In genomic region chr11:75934851-75935250, GRCh38 we compare ENCODE assay signal across 20 cellular contexts.
DNase-seq lines count a peak whose midpoint lies in the region; ATAC-seq, FAIRE-seq and TF ChIP-seq lines count a peak whose summit lies in the region.
"Had no signal": no experiment of that assay in that cellular context is flagged by ENCODE, and none has a peak within 500 bp of the region (broad histone marks: within the 10 kb centered on the region; RNA-seq: fewer than 3 reads in every experiment).

No MANE protein-coding gene starts in this region.

- no peaks in the 10 kb centered on the region for H3K9me3 ChIP-seq in HepG2 (ENCODE audit: low read length)
- no peaks in the 10 kb centered on the region for H3K9me3 ChIP-seq in right lobe of liver
- no peaks in the 10 kb centered on the region for H3K9me3 ChIP-seq in Karpas-422 (ENCODE audit: low read length)
- no peaks in the 10 kb centered on the region for H3K9me3 ChIP-seq in prostate gland
- H3K9me3 ChIP-seq: Caco-2, HAP-1 had no signal

- POLR2A ChIA-PET in HepG2 (lab: Yijun Ruan, JAX), result no interaction called here

- TF ChIP-seq POLR2A in HepG2 (IDR thresholded peaks at IDR 0.05; ENCODE audit: insufficient read depth in 1 of 2, low read depth in 2 of 2, low read length in 2 of 2) (no peak), right lobe of liver (IDR thresholded peaks at IDR 0.05) (no peak), prostate gland (IDR thresholded peaks at IDR 0.05) (no peak)

- H3K4me2 ChIP-seq in HepG2 (ENCODE audit: low read depth, low read length) (no peak overlapping the region), Karpas-422 (ENCODE audit: low read depth, low read length, poor library complexity, severe bottlenecking) (no peak overlapping the region)
- H3K4me2 ChIP-seq: BLaER1, GM23338 had no signal

- H3K36me3 Mint-ChIP-seq in stimulated activated naive B cell treated with anti-CD40 and anti-IgM and Interleukin-4, amounts not matched to agents 10 μg/mL and 1 μg/mL and 100 μg/mL, for 72 hours, result peaks cover 40 to 44% of the 10 kb centered on the region in 2 donors

- intact Hi-C loops in HepG2 (cut with micrococcal nuclease; ENCODE audit: unreplicated experiment) (no loop called here), right lobe of liver (cut with DNase I) (no loop called here), prostate gland (cut with DNase I) (no loop called here)

- in situ Hi-C loops in HepG2 (cut with HindIII; ENCODE audit: extremely low pct_ligation_motif_present, low pct_unique_long_range_greater_than_20kb), result no loop called here

- H3K9me2 ChIP-seq in Karpas-422 (replicated peaks; ENCODE audit: insufficient read depth, low read length), result no peaks in the 10 kb centered on the region

- H3K36me3 ChIP-seq in HepG2 (replicated peaks in 1 of 2; ENCODE audit: control insufficient read depth in 1 of 2, insufficient read depth in 2 of 2, low read length in 2 of 2) (no peaks in the 10 kb centered on the region), right lobe of liver (no peaks in the 10 kb centered on the region), Karpas-422 (ENCODE audit: insufficient read depth, low read length) (no peaks in the 10 kb centered on the region), prostate gland (no peaks in the 10 kb centered on the region)
- H3K36me3 ChIP-seq: HAP-1 had no signal

- no peak for TF ChIP-seq EP300 in HepG2 (IDR thresholded peaks at IDR 0.05; ENCODE audit: low read depth in 2 of 2, low read length in 2 of 2)
- no peak for TF ChIP-seq EP300 in HepG2 (CRISPR knock-in tag; IDR thresholded peaks at IDR 0.05; ENCODE audit: borderline replicate concordance)

- H4K20me1 ChIP-seq in HepG2 (ENCODE audit: insufficient read depth, low read length) (no peaks in the 10 kb centered on the region), Karpas-422 (ENCODE audit: insufficient read depth, low read depth, low read length) (no peaks in the 10 kb centered on the region)

- no peak for TF ChIP-seq CTCF in HepG2 (CRISPR knock-in tag; IDR thresholded peaks at IDR 0.05)
- no peak for TF ChIP-seq CTCF in right lobe of liver (IDR thresholded peaks at IDR 0.05)
- no peak for TF ChIP-seq CTCF in prostate gland (IDR thresholded peaks at IDR 0.05)

- H2AFZ ChIP-seq in HepG2 (ENCODE audit: low read length) (no peak overlapping the region), Karpas-422 (ENCODE audit: low read length) (no peak overlapping the region)
- H2AFZ ChIP-seq: GM23338 had no signal

- no peaks in the 10 kb centered on the region; a peak in 1 of 5 replicates for H3K27me3 ChIP-seq in HepG2 (ENCODE audit: control insufficient read depth in 1 of 2, insufficient read depth in 2 of 2, low read length in 2 of 2)
- no peaks in the 10 kb centered on the region for H3K27me3 ChIP-seq in right lobe of liver
- no peaks in the 10 kb centered on the region for H3K27me3 ChIP-seq in Karpas-422 (ENCODE audit: low read length)
- H3K27me3 ChIP-seq in prostate gland (replicated peaks; ENCODE audit: insufficient read depth), result no peaks in the 10 kb centered on the region
- H3K27me3 ChIP-seq: BLaER1 had no signal

- no peak for TF ChIP-seq RAD21 in HepG2 (CRISPR knock-in tag; IDR thresholded peaks at IDR 0.05)

- CTCF ChIA-PET in HepG2 (lab: Yijun Ruan, JAX; ENCODE audit: low intra/inter-chr PET ratio, low total read pairs), result no interaction called here

- H3K4me3 ChIP-seq in HepG2 (replicated peaks in 1 of 3; ENCODE audit: insufficient read depth in 1 of 3, low read depth in 2 of 3, low read length in 3 of 3) (no peak overlapping the region), right lobe of liver (no peak overlapping the region), Karpas-422 (ENCODE audit: low read length) (no peak overlapping the region), prostate gland (no peak overlapping the region)
- H3K4me3 ChIP-seq: BLaER1, GM23338, HAP-1 had no signal

- H3K27ac ChIP-seq in HepG2 (ENCODE audit: extremely low read length, insufficient read depth, low read length), result no peak overlapping the region
- H3K27ac ChIP-seq in right lobe of liver, result no peak overlapping the region
- peak overlapping the region; percentile 24; the same call in 1 of the 2 replicates for H3K27ac ChIP-seq in Karpas-422 (ENCODE audit: low read length)
- no peak overlapping the region for H3K27ac ChIP-seq in prostate gland
- H3K27ac ChIP-seq: BLaER1, C4-2B had no signal

- peaks cover 5 to 23% of the 10 kb centered on the region in 2 donors for H3K4me1 Mint-ChIP-seq in stimulated activated naive B cell treated with anti-CD40 and anti-IgM and Interleukin-4, amounts not matched to agents 10 μg/mL and 1 μg/mL and 100 μg/mL, for 72 hours
- H3K4me1 Mint-ChIP-seq: GM23338 had no signal

- H3K27me3 Mint-ChIP-seq in stimulated activated naive B cell treated with anti-CD40 and anti-IgM and Interleukin-4, amounts not matched to agents 10 μg/mL and 1 μg/mL and 100 μg/mL, for 72 hours, result no peaks in the 10 kb centered on the region
- H3K27me3 Mint-ChIP-seq: B cell; CD4-positive, CD25-positive, alpha-beta regulatory T cell had no signal

- H3K4me1 ChIP-seq in HepG2 (ENCODE audit: insufficient read depth, low read length) (no peaks in the 10 kb centered on the region), right lobe of liver (no peaks in the 10 kb centered on the region), Karpas-422 (ENCODE audit: low read length) (peaks cover 22% of the 10 kb centered on the region), prostate gland (replicated peaks) (no peaks in the 10 kb centered on the region)
- H3K4me1 ChIP-seq: BLaER1, Caco-2, HAP-1 had no signal

- no peak for FAIRE-seq in HepG2 (lab: Jason Lieb, UNC)
- FAIRE-seq: G401.6, H54 had no signal

- H3K9me3 Mint-ChIP-seq in stimulated activated naive B cell treated with anti-CD40 and anti-IgM and Interleukin-4, amounts not matched to agents 10 μg/mL and 1 μg/mL and 100 μg/mL, for 72 hours, result no peaks in the 10 kb centered on the region
- H3K9me3 Mint-ChIP-seq: CD8-positive, alpha-beta T cell; GM23338; HFFc6 had no signal

- no TSS peak for BruUV-seq in HepG2 (replicated peaks; lab: Mats Ljungman, UMichigan)

- H3K27ac Mint-ChIP-seq in stimulated activated naive B cell treated with anti-CD40 and anti-IgM and Interleukin-4, amounts not matched to agents 10 μg/mL and 1 μg/mL and 100 μg/mL, for 72 hours, result peak overlapping the region; percentile 11
- H3K27ac Mint-ChIP-seq: B cell; CD4-positive, CD25-positive, alpha-beta regulatory T cell; CD8-positive, alpha-beta T cell; GM23338; HFFc6 had no signal

- no peak for ATAC-seq in HepG2
- ATAC-seq in right lobe of liver, result no peak
- no peak for ATAC-seq in stimulated activated naive B cell treated with anti-CD40 and anti-IgM and Interleukin-4, amounts not matched to agents 10 μg/mL and 1 μg/mL and 100 μg/mL, for 72 hours (replicated peaks)
- ATAC-seq: CD8-positive, alpha-beta T cell; GM23338 had no signal

- H3K79me2 ChIP-seq in HepG2 (ENCODE audit: insufficient read depth, low read length) (no peaks in the 10 kb centered on the region), Karpas-422 (ENCODE audit: low read length) (peaks cover 86% of the 10 kb centered on the region)

- no peak overlapping the region for H3K9ac ChIP-seq in HepG2 (ENCODE audit: insufficient read depth, low read depth, low read length)
- no peak overlapping the region for H3K9ac ChIP-seq in Karpas-422 (ENCODE audit: low read length)
- H3K9ac ChIP-seq: BLaER1 had no signal

- no peak overlapping the region for H3K4me3 Mint-ChIP-seq in stimulated activated naive B cell treated with anti-CD40 and anti-IgM and Interleukin-4, amounts not matched to agents 10 μg/mL and 1 μg/mL and 100 μg/mL, for 72 hours
- H3K4me3 Mint-ChIP-seq: B cell; CD4-positive, CD25-positive, alpha-beta regulatory T cell; CD8-positive, alpha-beta T cell; GM23338; HFFc6 had no signal

- DNase-seq in HepG2 (ENCODE audit: low spot score) (no peak), right lobe of liver (no peak), Karpas-422 (no peak), prostate gland (ENCODE audit: low spot score) (no peak), NOMO-1 treated with DMSO at 0.1 percent for 48 hours (lab: John Stamatoyannopoulos, UW; ENCODE audit: unreplicated experiment) (no peak)
- no peak for DNase-seq in stimulated activated naive B cell treated with anti-CD40 and anti-IgM and Interleukin-4, amounts not matched to agents 10 μg/mL and 1 μg/mL and 100 μg/mL, for 72 hours
- DNase-seq: 8988T; Caco-2; CD4-positive, CD25-positive, alpha-beta regulatory T cell; CD8-positive, alpha-beta T cell; DMS153; DND-41; HFFc6 had no signal

TF ChIP-seq in HepG2, 621 proteins besides CTCF, POLR2A, EP300 and RAD21 (continues in another document):
- no peak for TF ChIP-seq GMEB2 (CRISPR knock-in tag; IDR thresholded peaks at IDR 0.05; ENCODE audit: low read depth)
- TF ChIP-seq GATAD2A (CRISPR knock-in tag; IDR thresholded peaks at IDR 0.05), result no peak
- peak; percentile 91 to 94 for TF ChIP-seq MAFK (conservative IDR thresholded peaks at IDR 0.05 in 1 of 2, IDR thresholded peaks at IDR 0.05 in 1 of 2; ENCODE audit: low read length in 2 of 2)
- peak; percentile 92 for TF ChIP-seq MAFF (IDR thresholded peaks at IDR 0.05; ENCODE audit: low read depth, low read length)
- no peak for TF ChIP-seq ONECUT2 (CRISPR knock-in tag; IDR thresholded peaks at IDR 0.05)
- TF ChIP-seq ZSCAN25 (CRISPR knock-in tag; IDR thresholded peaks at IDR 0.05), result no peak
- TF ChIP-seq THRA (CRISPR knock-in tag; IDR thresholded peaks at IDR 0.05; ENCODE audit: borderline replicate concordance), result no peak
- TF ChIP-seq ZNF282 (IDR thresholded peaks at IDR 0.05; ENCODE audit: partially characterized antibody), result no peak
- no peak for TF ChIP-seq SMAD3 (CRISPR knock-in tag; IDR thresholded peaks at IDR 0.05)
- no peak for TF ChIP-seq ZNF761 (CRISPR knock-in tag; conservative IDR thresholded peaks at IDR 0.05)
